ENCODE assay signal across 22 cellular contexts in the genomic region with DNA sequence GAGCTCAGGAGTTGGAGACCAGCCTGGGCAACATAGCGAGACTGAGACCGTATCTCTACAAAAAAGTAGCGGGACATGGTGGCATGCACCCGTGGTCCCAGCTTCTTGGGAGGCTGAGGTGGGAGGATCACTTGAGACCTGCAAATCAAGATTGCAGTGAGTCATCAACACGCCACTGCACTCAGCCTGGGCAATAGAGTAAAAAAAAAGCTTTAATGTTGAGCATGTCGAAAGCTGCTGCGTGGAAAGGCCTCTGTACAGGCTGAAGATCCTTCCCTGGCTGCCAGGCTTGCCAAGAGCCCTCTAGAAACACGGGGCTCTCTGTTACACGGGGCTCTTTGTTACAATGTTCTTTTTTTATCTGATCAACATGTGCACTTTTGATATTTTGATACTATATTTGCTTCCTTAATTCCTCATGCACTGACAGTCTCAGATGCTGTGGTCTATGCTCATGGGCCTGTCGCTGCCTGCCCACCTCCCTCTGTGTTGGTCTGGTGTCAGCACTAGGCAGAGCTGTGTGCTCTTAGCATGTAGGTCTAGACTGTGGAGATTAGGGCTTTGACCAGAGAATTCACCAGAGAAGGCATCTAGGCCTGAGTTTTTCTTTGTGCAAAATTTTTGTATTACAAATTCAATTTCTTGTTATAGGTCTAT. TPM values are rescaled to one million over a fixed set of nuclear protein-coding genes. Genes with fewer than 3 reads are reported as not detected.
DNase-seq lines count a peak whose midpoint lies in the region; ATAC-seq and TF ChIP-seq lines count a peak whose summit lies in the region.
"Had no signal": no experiment of that assay in that cellular context is flagged by ENCODE, and none has a peak within 500 bp of the region (broad histone marks: within the 10 kb centered on the region; RNA-seq: fewer than 3 reads in every experiment).

No MANE protein-coding gene starts in this region.

- no peaks in the 10 kb centered on the region for H3K36me3 ChIP-seq in mammary epithelial cell (ENCODE audit: insufficient read depth, low read length)
- no peaks in the 10 kb centered on the region for H3K36me3 ChIP-seq in RWPE2 (ENCODE audit: low read depth)
- peaks cover 7% of the 10 kb centered on the region for H3K36me3 ChIP-seq in upper lobe of right lung
- H3K36me3 ChIP-seq in thyroid gland = peaks cover 5 to 6% of the 10 kb centered on the region in 2 donors
- H3K36me3 ChIP-seq: MG63 had no signal

- no peaks in the 10 kb centered on the region for H3K79me2 ChIP-seq in mammary epithelial cell (ENCODE audit: insufficient read depth, low read length)

- no peak overlapping the region for H2AFZ ChIP-seq in mammary epithelial cell (ENCODE audit: low read depth, low read length)

- H3K9me3 ChIP-seq in mammary epithelial cell (replicated peaks; ENCODE audit: insufficient read depth, low read length) = no peaks in the 10 kb centered on the region
- H3K9me3 ChIP-seq in RWPE2 (ENCODE audit: severe bottlenecking) = no peaks in the 10 kb centered on the region
- no peaks in the 10 kb centered on the region for H3K9me3 ChIP-seq in upper lobe of right lung
- H3K9me3 ChIP-seq in thyroid gland = no peaks in the 10 kb centered on the region
- H3K9me3 ChIP-seq: BLaER1 treated with 17β-estradiol and CSF1 and Interleukin-3, amounts not matched to agents 10 nM and 100 nM; MG63; SK-N-SH had no signal

- TF ChIP-seq CTCF in mammary epithelial cell (conservative IDR thresholded peaks at IDR 0.05 in 1 of 2, IDR thresholded peaks at IDR 0.05 in 1 of 2; ENCODE audit: extremely low read depth in 1 of 2, insufficient read depth in 1 of 2, low read depth in 1 of 2, low read length in 2 of 2) (no peak), MCF 10A (IDR thresholded peaks at IDR 0.05; ENCODE audit: unreplicated experiment) (no peak), RWPE2 (IDR thresholded peaks at IDR 0.05; ENCODE audit: poor library complexity, severe bottlenecking) (no peak), upper lobe of right lung (IDR thresholded peaks at IDR 0.05) (no peak), thyroid gland (IDR thresholded peaks at IDR 0.05) (no peak)

- BruUV-seq in mammary epithelial cell (replicated peaks; lab: Mats Ljungman, UMichigan) (no TSS peak), MCF 10A (replicated peaks; lab: Mats Ljungman, UMichigan) (no TSS peak)

- no peak for TF ChIP-seq POLR2A in thyroid gland (IDR thresholded peaks at IDR 0.05)

- POLR2A ChIA-PET in MCF 10A (lab: Yijun Ruan, JAX) = interaction anchor here (0.6 to 1.6 kb wide), 2 partner anchors 18 to 1498 kb away, joined by 3 to 8 read pairs; partner anchors contain the start of gene CLK1

- no peak overlapping the region for H3K4me2 ChIP-seq in mammary epithelial cell (ENCODE audit: insufficient read depth, low read depth, low read length)
- H3K4me2 ChIP-seq: BLaER1 treated with 17β-estradiol and CSF1 and Interleukin-3, amounts not matched to agents 10 nM and 100 nM; SK-N-SH had no signal

- no peak overlapping the region for H3K9ac ChIP-seq in mammary epithelial cell (ENCODE audit: insufficient read depth, low read length)
- H3K9ac ChIP-seq: BLaER1 treated with 17β-estradiol and CSF1 and Interleukin-3, amounts not matched to agents 10 nM and 100 nM; SK-N-SH had no signal

- DNase-seq in mammary epithelial cell = peak; percentile 31
- no peak for DNase-seq in MCF 10A (ENCODE audit: unreplicated experiment)
- DNase-seq in RWPE2 (ENCODE audit: low spot score) = no peak
- DNase-seq in upper lobe of right lung = no peak
- DNase-seq in kidney tubule cell (ENCODE audit: low spot score) = no peak
- no peak for DNase-seq in thyroid gland
- DNase-seq: Calu3; CD8-positive, alpha-beta T cell; DMS79 treated with DMSO at 0.1 percent for 48 hours; HFFc6; IMR-90; Karpas-422; MG63; NCI-H1105 treated with DMSO at 0.1 percent for 48 hours; NCI-H1694 treated with DMSO at 0.1 percent for 48 hours; NCI-H2107; NCI-H510A; NCI-H748 treated with DMSO at 0.1 percent for 48 hours; SHP77 treated with DMSO at 0.1 percent for 48 hours; SK-N-SH had no signal

- H3K4me3 Mint-ChIP-seq in MCF 10A (ENCODE audit: unreplicated experiment) = no peak overlapping the region
- H3K4me3 Mint-ChIP-seq: CD8-positive, alpha-beta T cell; HFFc6 had no signal

- H3K4me1 Mint-ChIP-seq in MCF 10A (ENCODE audit: insufficient read depth, unreplicated experiment) = no peaks in the 10 kb centered on the region

- ATAC-seq in RWPE2 (ENCODE audit: low read depth) (peak; percentile 57), esophagus mucosa (peak; percentile 58), upper lobe of right lung (peak; percentile 25)
- ATAC-seq: CD8-positive, alpha-beta T cell had no signal

- no peaks in the 10 kb centered on the region for H3K9me3 Mint-ChIP-seq in MCF 10A (ENCODE audit: unreplicated experiment)
- H3K9me3 Mint-ChIP-seq: CD8-positive, alpha-beta T cell; HFFc6 had no signal

- H3K27ac ChIP-seq in mammary epithelial cell (ENCODE audit: insufficient read depth, low read depth, low read length) = no peak overlapping the region
- no peak overlapping the region for H3K27ac ChIP-seq in RWPE2 (ENCODE audit: poor library complexity, severe bottlenecking)
- no peak overlapping the region for H3K27ac ChIP-seq in upper lobe of right lung
- no peak overlapping the region for H3K27ac ChIP-seq in thyroid gland
- H3K27ac ChIP-seq: BLaER1 treated with 17β-estradiol and CSF1 and Interleukin-3, amounts not matched to agents 10 nM and 100 nM had no signal

- H4K20me1 ChIP-seq in mammary epithelial cell (ENCODE audit: insufficient read depth, low read length) = no peaks in the 10 kb centered on the region

- 75% methylated on average over 8 of the region's 10 CpGs for WGBS in mammary epithelial cell (ENCODE audit: low coverage, missing lambda C conversion rate)
- WGBS in thyroid gland, 2 donors = 85 to 87% methylated on average over 10 of the region's 10 CpGs

- dilution Hi-C loops in mammary epithelial cell (cut with HindIII; ENCODE audit: low sequenced_read_pairs) = loop anchor here (5.0 kb wide), 2 partner anchors 57 to 93 kb away; no protein-coding TSS in a partner anchor

- H3K4me3 ChIP-seq in mammary epithelial cell (replicated peaks in 1 of 3; ENCODE audit: insufficient read depth in 1 of 3, low read depth in 2 of 3, low read length in 3 of 3) = no peak overlapping the region
- no peak overlapping the region for H3K4me3 ChIP-seq in RWPE2 (ENCODE audit: severe bottlenecking)
- no peak overlapping the region for H3K4me3 ChIP-seq in upper lobe of right lung
- H3K4me3 ChIP-seq in thyroid gland (replicated peaks in 1 of 3) = no peak overlapping the region
- H3K4me3 ChIP-seq: BLaER1 treated with 17β-estradiol and CSF1 and Interleukin-3, amounts not matched to agents 10 nM and 100 nM; MG63 had no signal

- peaks cover 21% of the 10 kb centered on the region for H3K36me3 Mint-ChIP-seq in MCF 10A (ENCODE audit: insufficient read depth, unreplicated experiment)

- no peaks in the 10 kb centered on the region for H3K27me3 Mint-ChIP-seq in MCF 10A (ENCODE audit: insufficient read depth, unreplicated experiment)

- H3K4me1 ChIP-seq in mammary epithelial cell (ENCODE audit: insufficient read depth, low read length) = no peaks in the 10 kb centered on the region
- no peaks in the 10 kb centered on the region for H3K4me1 ChIP-seq in RWPE2 (ENCODE audit: insufficient read depth, poor library complexity, severe bottlenecking)
- H3K4me1 ChIP-seq in upper lobe of right lung = no peaks in the 10 kb centered on the region
- H3K4me1 ChIP-seq in thyroid gland = no peaks in the 10 kb centered on the region

- no peaks in the 10 kb centered on the region for H3K27me3 ChIP-seq in mammary epithelial cell (ENCODE audit: insufficient read depth, low read length)
- no peaks in the 10 kb centered on the region for H3K27me3 ChIP-seq in RWPE2 (ENCODE audit: insufficient read depth, poor library complexity, severe bottlenecking)
- no peaks in the 10 kb centered on the region for H3K27me3 ChIP-seq in upper lobe of right lung
- no peaks in the 10 kb centered on the region for H3K27me3 ChIP-seq in thyroid gland
- H3K27me3 ChIP-seq: BLaER1 treated with 17β-estradiol and CSF1 and Interleukin-3, amounts not matched to agents 10 nM and 100 nM; MG63 had no signal

- in situ Hi-C loops in mammary epithelial cell (cut with MboI; ENCODE audit: low sequenced_read_pairs in 2 of 2) = no loop called here

- no peak overlapping the region for H3K27ac Mint-ChIP-seq in MCF 10A (ENCODE audit: low read depth, unreplicated experiment)
- H3K27ac Mint-ChIP-seq: CD8-positive, alpha-beta T cell; HFFc6 had no signal

- intact Hi-C loops in mammary epithelial cell (cut with micrococcal nuclease) = no loop called here
- intact Hi-C loops in MCF 10A (cut with micrococcal nuclease) = no loop called here
- intact Hi-C loops in upper lobe of right lung (cut with DNase I) = no loop called here
- intact Hi-C loops in thyroid gland (cut with DNase I) = no loop called here

- CTCF ChIA-PET in mammary epithelial cell (lab: Charles Lee; ENCODE audit: low non-redundant PET) = no interaction called here
- CTCF ChIA-PET in MCF 10A (lab: Yijun Ruan, JAX) = interaction anchor here (0.6 to 1.9 kb wide), 2 partner anchors 133 to 838 kb away, joined by 3 to 7 read pairs; no protein-coding TSS in a partner anchor

RNA-seq across cellular contexts. Expression of gene CLK1, which starts 18.7 kb away (rescaled TPM):
- total RNA-seq in mammary epithelial cell (10 to 100 TPM; 55.0 to 55.2 TPM), MCF 10A (2022) (102 and 118 TPM in 2 replicates), esophagus mucosa (51.1 TPM), upper lobe of right lung (108 TPM), thyroid gland (100 to 1,000 TPM; 102 to 262 (median 191) TPM)
- polyA plus RNA-seq in mammary epithelial cell = 25.9 TPM
- polyA minus RNA-seq in mammary epithelial cell = 23.2 TPM

RNA-seq across cellular contexts. Expression of gene BZW1, which starts 34.1 kb away (rescaled TPM):
- total RNA-seq in mammary epithelial cell (100 to 1,000 TPM; 350 to 501 TPM), MCF 10A (2022) (353 and 371 TPM in 2 replicates), esophagus mucosa (268 TPM), upper lobe of right lung (158 TPM), thyroid gland (100 to 1,000 TPM; 136 to 192 (median 144) TPM)
- polyA plus RNA-seq in mammary epithelial cell = 288 TPM
- polyA minus RNA-seq in mammary epithelial cell = 855 TPM

RNA-seq across cellular contexts. Expression of gene PPIL3, which starts 43.1 kb away (rescaled TPM):
- 10 to 100 TPM; 18.5 to 45.1 TPM for total RNA-seq in mammary epithelial cell
- polyA plus RNA-seq in mammary epithelial cell = 23.0 TPM
- 20.4 TPM for polyA minus RNA-seq in mammary epithelial cell
- total RNA-seq in MCF 10A (2022) = 33.9 and 35.4 TPM in 2 replicates
- 22.3 TPM for total RNA-seq in esophagus mucosa
- 31.2 TPM for total RNA-seq in upper lobe of right lung
- total RNA-seq in thyroid gland = 10 to 100 TPM; 12.2 to 30.3 (median 26.6) TPM

RNA-seq across cellular contexts. Expression of gene NIF3L1, which starts 43.4 kb away (rescaled TPM):
- 10 to 100 TPM; 18.0 to 23.2 TPM for total RNA-seq in mammary epithelial cell
- polyA plus RNA-seq in mammary epithelial cell = 42.9 TPM
- 34.2 TPM for polyA minus RNA-seq in mammary epithelial cell
- total RNA-seq in MCF 10A (2022) = 19.3 and 26.1 TPM in 2 replicates
- 23.2 TPM for total RNA-seq in esophagus mucosa
- 13.8 TPM for total RNA-seq in upper lobe of right lung
- total RNA-seq in thyroid gland = 10 to 100 TPM; 16.9 to 32.2 (median 27.2) TPM
